Comparison of ENCODE assay signal across 8 cellular contexts in genomic region chr10:82982110-82982608, GRCh38.
A peak's percentile ranks its signal among the peaks of the same experiment; 100 is the strongest.
DNase-seq lines count a peak whose midpoint lies in the region; ATAC-seq and TF ChIP-seq lines count a peak whose summit lies in the region.

No MANE protein-coding gene starts in this region.

- peaks cover 19% of the 10 kb centered on the region for H3K4me1 ChIP-seq in adipocyte (ENCODE audit: control insufficient read depth, insufficient read depth, low read length)
- H3K4me1 ChIP-seq in colonic mucosa, result no peaks in the 10 kb centered on the region

- no peaks in the 10 kb centered on the region for H3K27me3 ChIP-seq in adipocyte (replicated peaks; ENCODE audit: control insufficient read depth, insufficient read depth, low read length)
- H3K27me3 ChIP-seq in colonic mucosa, result no peaks in the 10 kb centered on the region

- DNase-seq in GM04504 (ENCODE audit: low read depth) (peak; percentile 95), adipocyte (ENCODE audit: low read depth) (peak; percentile 93), glomerular visceral epithelial cell (ENCODE audit: extremely low spot score) (peak; percentile 74), skeletal muscle cell (ENCODE audit: low read depth) (peak; percentile 80), midbrain (lab: John Stamatoyannopoulos, UW) (no peak), colonic mucosa (no peak), left colon (no peak), dermis blood vessel endothelial cell (no peak)

- H3K36me3 ChIP-seq in adipocyte (ENCODE audit: control insufficient read depth, insufficient read depth, low read length, severe bottlenecking) (no peaks in the 10 kb centered on the region), colonic mucosa (no peaks in the 10 kb centered on the region)

- H3K4me3 ChIP-seq in adipocyte (ENCODE audit: low read length), result no peak overlapping the region
- no peak overlapping the region for H3K4me3 ChIP-seq in skeletal muscle cell (ENCODE audit: low read depth, low read length)
- no peak overlapping the region for H3K4me3 ChIP-seq in colonic mucosa

- no peak for ATAC-seq in left colon

- H3K9me3 ChIP-seq in adipocyte (ENCODE audit: control insufficient read depth, low read length) (no peaks in the 10 kb centered on the region), colonic mucosa (no peaks in the 10 kb centered on the region)

- intact Hi-C loops in colonic mucosa (cut with DNase I) (no loop called here), left colon (cut with DNase I, micrococcal nuclease) (no loop called here)

- H3K9ac ChIP-seq in adipocyte (ENCODE audit: low read length) (no peak overlapping the region), colonic mucosa (ENCODE audit: low read depth in 2 of 2, low read length in 2 of 2) (no peak overlapping the region)

- no peak for TF ChIP-seq CTCF in colonic mucosa (IDR thresholded peaks at IDR 0.05)

- no peak overlapping the region for H3K27ac ChIP-seq in colonic mucosa

Comparison
In these comparisons a context has a peak if more than half of its experiments do, and no peak if none do; other contexts are left out.
1. DNase-seq: peak in GM04504 (single experiment), adipocyte (single experiment), glomerular visceral epithelial cell (single experiment) and skeletal muscle cell (single experiment); none in midbrain (single experiment), colonic mucosa (single experiment), left colon (0 of 2) and dermis blood vessel endothelial cell (single experiment).